Comparison of ENCODE assay signal across 17 cellular contexts in genomic region chr1:208332774-208333126, GRCh38.
DNase-seq lines count a peak whose midpoint lies in the region; ATAC-seq and TF ChIP-seq lines count a peak whose summit lies in the region.
"Had no signal": no experiment of that assay in that cellular context is flagged by ENCODE, and none has a peak within 500 bp of the region (broad histone marks: within the 10 kb centered on the region; RNA-seq: fewer than 3 reads in every experiment).

No MANE protein-coding gene starts in this region.

- H3K9me3 ChIP-seq in WERI-Rb-1 (ENCODE audit: severe bottlenecking), result no peaks in the 10 kb centered on the region
- no peaks in the 10 kb centered on the region for H3K9me3 ChIP-seq in smooth muscle cell (replicated peaks; ENCODE audit: low read depth)
- H3K9me3 ChIP-seq in psoas muscle, result no peaks in the 10 kb centered on the region
- H3K9me3 ChIP-seq: A549, BE2C had no signal

- H3K27me3 ChIP-seq in WERI-Rb-1 (ENCODE audit: insufficient read depth, low read depth, severe bottlenecking) (peaks cover 9% of the 10 kb centered on the region), smooth muscle cell (ENCODE audit: low read depth) (no peaks in the 10 kb centered on the region), psoas muscle (ENCODE audit: insufficient read depth in 3 of 3, low read length in 2 of 3) (peaks cover 0 to 2% (median 0%) of the 10 kb centered on the region in 3 donors)
- H3K27me3 ChIP-seq: BE2C had no signal

- no peak overlapping the region for H3K9ac ChIP-seq in smooth muscle cell (ENCODE audit: low read depth)

- no peaks in the 10 kb centered on the region for H3K36me3 ChIP-seq in WERI-Rb-1
- H3K36me3 ChIP-seq in smooth muscle cell (ENCODE audit: low read depth), result no peaks in the 10 kb centered on the region
- H3K36me3 ChIP-seq in psoas muscle (ENCODE audit: insufficient read depth in 1 of 2, low read depth in 1 of 2), result no peaks in the 10 kb centered on the region
- H3K36me3 ChIP-seq: BE2C had no signal

- TF ChIP-seq CTCF in WERI-Rb-1 (IDR thresholded peaks at IDR 0.05; ENCODE audit: low read depth, low read length), result no peak
- TF ChIP-seq CTCF in smooth muscle cell (IDR thresholded peaks at IDR 0.05; ENCODE audit: borderline replicate concordance, insufficient read depth, poor library complexity, severe bottlenecking), result no peak
- TF ChIP-seq CTCF in psoas muscle (IDR thresholded peaks at IDR 0.05), result no peak

- H3K79me2 ChIP-seq in smooth muscle cell (ENCODE audit: low read depth), result no peaks in the 10 kb centered on the region

- H3K4me3 ChIP-seq in WERI-Rb-1 (ENCODE audit: low read depth, low read length), result no peak overlapping the region
- no peak overlapping the region for H3K4me3 ChIP-seq in smooth muscle cell
- H3K4me3 ChIP-seq in psoas muscle, result no peak overlapping the region
- H3K4me3 ChIP-seq: A549 had no signal

- H3K4me1 ChIP-seq in smooth muscle cell (ENCODE audit: low read depth) (peaks cover 25% of the 10 kb centered on the region), psoas muscle (no peaks in the 10 kb centered on the region)
- H3K4me1 ChIP-seq: A549 had no signal

- intact Hi-C loops in psoas muscle (cut with DNase I), result no loop called here

- in situ Hi-C loops in G401 (cut with HindIII; ENCODE audit: low sequenced_read_pairs), result no loop called here

- no peaks in the 10 kb centered on the region for H3F3A ChIP-seq in smooth muscle cell (ENCODE audit: low read depth)

- H2AFZ ChIP-seq in smooth muscle cell (ENCODE audit: low read depth), result no peak overlapping the region

- H3K27ac ChIP-seq in WERI-Rb-1 (no peak overlapping the region), smooth muscle cell (ENCODE audit: low read depth) (no peak overlapping the region), psoas muscle (no peak overlapping the region)
- H3K27ac ChIP-seq: A549, C4-2B, HL-60 had no signal

- no peak for ATAC-seq in psoas muscle
- no peak for ATAC-seq in GM21576 (IDR thresholded peaks at IDR 0.05; ENCODE audit: unreplicated experiment)
- ATAC-seq: A549 had no signal

- DNase-seq in NCI-H524 treated with DMSO at 0.1 percent for 48 hours (lab: John Stamatoyannopoulos, UW) (peak; percentile 4), WERI-Rb-1 (peak; percentile 16), left kidney (ENCODE audit: low read depth, low spot score) (peak; percentile 45), smooth muscle cell (lab: John Stamatoyannopoulos, UW; ENCODE audit: unreplicated experiment) (no peak), psoas muscle (no peak), G401 (ENCODE audit: low spot score) (no peak)
- DNase-seq: BE2C; CD4-positive, alpha-beta memory T cell; DMS153; DMS79 treated with DMSO at 0.1 percent for 48 hours; EL; GDM1; HCEC 1CT had no signal

- H3K4me2 ChIP-seq in smooth muscle cell, result peak overlapping the region; percentile 36
- H3K4me2 ChIP-seq: A549 had no signal

- 7% methylated on average over 1 of the region's 1 CpG for WGBS in smooth muscle cell (ENCODE audit: low lambda C conversion rate)
- WGBS in psoas muscle, 3 donors, result 30 to 37% (median 30%) methylated on average over 1 of the region's 1 CpG

- H4K20me1 ChIP-seq in smooth muscle cell (ENCODE audit: low read depth), result no peaks in the 10 kb centered on the region

Comparison
In these comparisons a context has a peak if more than half of its experiments do, and no peak if none do; other contexts are left out.
1. DNase-seq: peak in NCI-H524 treated with DMSO at 0.1 percent for 48 hours (single experiment), WERI-Rb-1 (single experiment) and left kidney (single experiment); none in smooth muscle cell (single experiment), psoas muscle (0 of 2) and G401 (single experiment).